13 cellular contexts compared by ENCODE assay signal in genomic region chr4:5124876-5125275, GRCh38.
DNase-seq lines count a peak whose midpoint lies in the region; ATAC-seq and TF ChIP-seq lines count a peak whose summit lies in the region.
"Had no signal": no experiment of that assay in that cellular context is flagged by ENCODE, and none has a peak within 500 bp of the region (broad histone marks: within the 10 kb centered on the region; RNA-seq: fewer than 3 reads in every experiment).

No MANE protein-coding gene starts in this region.

- no peaks in the 10 kb centered on the region for H3K36me3 Mint-ChIP-seq in endodermal cell (ENCODE audit: low read depth)
- H3K36me3 Mint-ChIP-seq: CD4-positive, alpha-beta memory T cell had no signal

- H3K4me1 ChIP-seq in endodermal cell (ENCODE audit: control insufficient read depth, insufficient read depth, low read length), result peaks cover 7% of the 10 kb centered on the region

- peaks cover 20% of the 10 kb centered on the region for H3K4me1 Mint-ChIP-seq in endodermal cell
- H3K4me1 Mint-ChIP-seq: CD4-positive, alpha-beta memory T cell had no signal

- no peak overlapping the region for H3K27ac ChIP-seq in endodermal cell (ENCODE audit: low read depth, low read length)
- H3K27ac ChIP-seq: PC-9, RWPE1 had no signal

- TF ChIP-seq CTCF in endodermal cell (conservative IDR thresholded peaks at IDR 0.05), result peak; percentile 59

- no peaks in the 10 kb centered on the region for H3K36me3 ChIP-seq in endodermal cell (ENCODE audit: control insufficient read depth, insufficient read depth, low read length)

- H3K4me3 Mint-ChIP-seq in endodermal cell, result no peak overlapping the region
- H3K4me3 Mint-ChIP-seq: CD4-positive, alpha-beta memory T cell had no signal

- peaks cover 5% of the 10 kb centered on the region for H3K9me3 ChIP-seq in endodermal cell (ENCODE audit: control insufficient read depth, low read length)

- 92 to 100% methylated on average over 1 to 2 of the region's 2 CpGs for WGBS in endodermal cell (ENCODE audit: insufficient coverage in 1 of 2, insufficient read length in 1 of 2), 2 experiments

- DNase-seq in NCI-H748 (lab: John Stamatoyannopoulos, UW; ENCODE audit: unreplicated experiment), result peak; percentile 46
- DNase-seq in NCI-H748 treated with DMSO at 0.1 percent for 48 hours (lab: John Stamatoyannopoulos, UW), result no peak
- DNase-seq in NCI-H69 (lab: John Stamatoyannopoulos, UW), result peak; percentile 50
- no peak for DNase-seq in endodermal cell
- DNase-seq in KBM-7, result no peak
- DNase-seq: CD4-positive, alpha-beta memory T cell; NCI-H2171; PC-9; SIG-M5 had no signal

- no peak overlapping the region for H3K9ac ChIP-seq in endodermal cell (ENCODE audit: extremely low read depth, low read length, poor library complexity, severe bottlenecking)

- no peak overlapping the region for H3K4me3 ChIP-seq in endodermal cell (ENCODE audit: low read length)
- H3K4me3 ChIP-seq: K562, PC-9 had no signal

- H3K27ac Mint-ChIP-seq in endodermal cell, result no peak overlapping the region
- H3K27ac Mint-ChIP-seq: CD4-positive, alpha-beta memory T cell had no signal

- no peaks in the 10 kb centered on the region for H3K27me3 ChIP-seq in endodermal cell (ENCODE audit: control insufficient read depth, insufficient read depth, low read length, poor library complexity, severe bottlenecking)

- peaks cover 3% of the 10 kb centered on the region for H3K27me3 Mint-ChIP-seq in endodermal cell (ENCODE audit: insufficient read depth)

- H3K9me3 Mint-ChIP-seq in endodermal cell, result no peaks in the 10 kb centered on the region

- in situ Hi-C loops in KBM-7 (cut with MboI; ENCODE audit: low pct_unique_long_range_greater_than_20kb, low sequenced_read_pairs), result no loop called here

- ATAC-seq in GM21381 (IDR thresholded peaks at IDR 0.05; ENCODE audit: unreplicated experiment) (no peak), GM18498 (IDR thresholded peaks at IDR 0.05; ENCODE audit: unreplicated experiment) (no peak)
- ATAC-seq: K562 had no signal

Comparison
In these comparisons a context has a peak if more than half of its experiments do, and no peak if none do; other contexts are left out.
1. DNase-seq: peak in NCI-H748 (single experiment) and NCI-H69 (single experiment); none in NCI-H748 treated with DMSO at 0.1 percent for 48 hours (single experiment), endodermal cell (single experiment) and KBM-7 (single experiment).